In the genomic region with DNA sequence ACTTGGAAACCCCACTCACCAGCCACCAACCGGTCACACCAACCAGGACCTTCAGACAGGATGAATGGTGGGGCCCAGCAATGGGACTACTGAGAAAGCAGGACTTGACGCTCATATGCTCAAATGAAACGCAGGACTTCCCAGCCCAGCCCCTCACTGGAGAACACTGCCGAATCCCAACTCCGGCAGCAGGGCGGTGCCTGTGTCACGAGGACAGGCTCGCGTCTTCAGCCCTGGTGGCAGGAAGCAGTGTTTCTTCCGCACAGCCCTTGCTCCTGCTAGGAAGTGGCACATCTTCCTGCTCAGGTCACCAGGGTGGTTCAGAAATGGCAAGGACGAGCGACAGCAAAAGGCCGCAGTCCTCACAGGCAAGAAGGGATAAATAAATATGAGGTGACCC, we compare ENCODE assay signal across 1 cellular context.
TF ChIP-seq lines count a peak whose summit lies in the region.

No MANE protein-coding gene starts in this region.

TF ChIP-seq in IMR-90, 13 proteins besides CTCF, POLR2A, EP300 and RAD21 (continued from another document):
- TF ChIP-seq NFE2L2 (IDR thresholded peaks at IDR 0.05; ENCODE audit: low read depth, low read length), result no peak
- no peak for TF ChIP-seq CHD1 (IDR thresholded peaks at IDR 0.05; ENCODE audit: low read depth, low read length)
- no peak for TF ChIP-seq MXI1 (IDR thresholded peaks at IDR 0.05; ENCODE audit: borderline replicate concordance, low read depth, low read length)
- no peak for TF ChIP-seq MAZ (IDR thresholded peaks at IDR 0.05; ENCODE audit: borderline replicate concordance, low read depth, low read length)
- TF ChIP-seq, protein P1, sequence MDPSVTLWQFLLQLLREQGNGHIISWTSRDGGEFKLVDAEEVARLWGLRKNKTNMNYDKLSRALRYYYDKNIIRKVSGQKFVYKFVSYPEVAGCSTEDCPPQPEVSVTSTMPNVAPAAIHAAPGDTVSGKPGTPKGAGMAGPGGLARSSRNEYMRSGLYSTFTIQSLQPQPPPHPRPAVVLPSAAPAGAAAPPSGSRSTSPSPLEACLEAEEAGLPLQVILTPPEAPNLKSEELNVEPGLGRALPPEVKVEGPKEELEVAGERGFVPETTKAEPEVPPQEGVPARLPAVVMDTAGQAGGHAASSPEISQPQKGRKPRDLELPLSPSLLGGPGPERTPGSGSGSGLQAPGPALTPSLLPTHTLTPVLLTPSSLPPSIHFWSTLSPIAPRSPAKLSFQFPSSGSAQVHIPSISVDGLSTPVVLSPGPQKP (IDR thresholded peaks at IDR 0.05; ENCODE audit: borderline replicate concordance, low read depth, low read length), result no peak
- no peak for TF ChIP-seq CEBPB (IDR thresholded peaks at IDR 0.05; ENCODE audit: low read depth, low read length)
- TF ChIP-seq, protein P2, sequence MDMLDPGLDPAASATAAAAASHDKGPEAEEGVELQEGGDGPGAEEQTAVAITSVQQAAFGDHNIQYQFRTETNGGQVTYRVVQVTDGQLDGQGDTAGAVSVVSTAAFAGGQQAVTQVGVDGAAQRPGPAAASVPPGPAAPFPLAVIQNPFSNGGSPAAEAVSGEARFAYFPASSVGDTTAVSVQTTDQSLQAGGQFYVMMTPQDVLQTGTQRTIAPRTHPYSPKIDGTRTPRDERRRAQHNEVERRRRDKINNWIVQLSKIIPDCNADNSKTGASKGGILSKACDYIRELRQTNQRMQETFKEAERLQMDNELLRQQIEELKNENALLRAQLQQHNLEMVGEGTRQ (IDR thresholded peaks at IDR 0.05; ENCODE audit: low read depth, low read length), result no peak
- no peak for TF ChIP-seq SMC3 (IDR thresholded peaks at IDR 0.05; ENCODE audit: low read depth, low read length)
- no peak for TF ChIP-seq MAFK (IDR thresholded peaks at IDR 0.05; ENCODE audit: low read depth, low read length)
- no peak for TF ChIP-seq FOS (IDR thresholded peaks at IDR 0.05; ENCODE audit: low read depth, low read length)
